Comparison of ENCODE assay signal across 13 cellular contexts in genomic region chr7:129574487-129574886, GRCh38. TPM values are rescaled to one million over a fixed set of nuclear protein-coding genes. Genes with fewer than 3 reads are reported as not detected.
DNase-seq lines count a peak whose midpoint lies in the region; ATAC-seq, FAIRE-seq and TF ChIP-seq lines count a peak whose summit lies in the region.
"Had no signal": no experiment of that assay in that cellular context is flagged by ENCODE, and none has a peak within 500 bp of the region (broad histone marks: within the 10 kb centered on the region; RNA-seq: fewer than 3 reads in every experiment).

No MANE protein-coding gene starts in this region.

- DNase-seq in ELR (ENCODE audit: low read depth): peak; percentile 81
- peak; percentile 64 for DNase-seq in NCI-H2171 treated with DMSO at 0.1 percent for 48 hours (lab: John Stamatoyannopoulos, UW)
- DNase-seq in fibroblast of gingiva (ENCODE audit: low read depth): peak; percentile 68
- DNase-seq in pancreas: no peak
- DNase-seq in D721Med (ENCODE audit: insufficient read length, low spot score): no peak
- no peak for DNase-seq in NCI-H510A (lab: John Stamatoyannopoulos, UW)
- DNase-seq in NCI-H146 (lab: John Stamatoyannopoulos, UW): no peak
- DNase-seq: amniotic stem cell, endodermal cell, naive B cell had no signal

- 55 to 64% methylated on average over 3 of the region's 3 CpGs for WGBS in pancreas, 2 donors

- H3K9me3 ChIP-seq in pancreas: no peaks in the 10 kb centered on the region

- FAIRE-seq in pancreas (lab: Jason Lieb, UNC) (no peak), D721Med (lab: Jason Lieb, UNC) (no peak)

- TF ChIP-seq CTCF in pancreas (IDR thresholded peaks at IDR 0.05) (no peak), D721Med (IDR thresholded peaks at IDR 0.05; ENCODE audit: insufficient read depth, missing control alignments) (no peak)

- H3K4me3 ChIP-seq in pancreas: no peak overlapping the region
- H3K4me3 ChIP-seq: thoracic aorta had no signal

- no peaks in the 10 kb centered on the region for H3K27me3 ChIP-seq in pancreas

- peak in 3 of 4 donors; percentile 50 to 77 (median 75) for ATAC-seq in pancreas
- ATAC-seq in HG03139 (IDR thresholded peaks at IDR 0.05; ENCODE audit: unreplicated experiment): no peak
- ATAC-seq: Panc1 had no signal

- intact Hi-C loops in pancreas (cut with DNase I): loop anchor here in 1 of 3 donors (10.0 kb wide), 1 partner anchor 60 kb away; no protein-coding TSS in a partner anchor

- H3K36me3 ChIP-seq in pancreas: no peaks in the 10 kb centered on the region
- H3K36me3 ChIP-seq: thoracic aorta had no signal

- H3K4me1 ChIP-seq in pancreas: no peaks in the 10 kb centered on the region

- no peak overlapping the region for H3K27ac ChIP-seq in pancreas
- H3K27ac ChIP-seq: thoracic aorta had no signal

RNA-seq across cellular contexts. Expression of gene NRF1, which starts 37.0 kb away (rescaled TPM):
- total RNA-seq in pancreas: 10 to 100 TPM in 1 of 6 donors, 1 to 10 TPM in 5; 5.5 to 11.2 (median 7.0) TPM
- polyA plus RNA-seq in pancreas: 1 to 10 TPM; 6.5 to 8.1 TPM

Comparison
In these comparisons a context has a peak if more than half of its experiments do, and no peak if none do; other contexts are left out.
1. DNase-seq: peak in ELR (single experiment), NCI-H2171 treated with DMSO at 0.1 percent for 48 hours (single experiment) and fibroblast of gingiva (single experiment); none in pancreas (0 of 6), D721Med (single experiment), NCI-H510A (single experiment) and NCI-H146 (single experiment).